Comparison of ENCODE assay signal across 8 cellular contexts in genomic region chr9:129028192-129028966, GRCh38. TPM values are rescaled to one million over a fixed set of nuclear protein-coding genes. Genes with fewer than 3 reads are reported as not detected.
DNase-seq lines count a peak whose midpoint lies in the region; ATAC-seq and TF ChIP-seq lines count a peak whose summit lies in the region.

Gene SH3GLB2 (minus strand): TSS chr9:129028331. CDS start chr9:129028154, 177 bp downstream.

- peak within 1 kb of the TSS; percentile 86 for H3K27ac Mint-ChIP-seq in activated CD4-positive, alpha-beta T cell treated with anti-CD3 and anti-CD28 coated beads, Interleukin-2, amount 10 ng/mL, durations not matched to agents 7 days and 5 days

- no peaks in the 10 kb centered on the region for H3K36me3 Mint-ChIP-seq in activated CD4-positive, alpha-beta T cell treated with anti-CD3 and anti-CD28 coated beads, Interleukin-2, amount 10 ng/mL, durations not matched to agents 7 days and 5 days (ENCODE audit: low read depth)

- peak within 1 kb of the TSS; percentile 85 for H3K4me3 Mint-ChIP-seq in activated CD4-positive, alpha-beta T cell treated with anti-CD3 and anti-CD28 coated beads, Interleukin-2, amount 10 ng/mL, durations not matched to agents 7 days and 5 days

- intact Hi-C loops in left lung (cut with DNase I): no loop called here

- H3K36me3 ChIP-seq in BE2C (no peaks in the 10 kb centered on the region), left lung (no peaks in the 10 kb centered on the region)

- H3K9me3 ChIP-seq in BE2C (no peaks in the 10 kb centered on the region), left lung (no peaks in the 10 kb centered on the region)

- peaks cover 9% of the 10 kb centered on the region for H3K4me1 ChIP-seq in BE2C
- H3K4me1 ChIP-seq in left lung: peaks cover 14 to 34% of the 10 kb centered on the region in 2 donors

- TF ChIP-seq POLR2A in GM19193 (IDR thresholded peaks at IDR 0.05; ENCODE audit: extremely low read depth, insufficient read depth, insufficient read length): peak; percentile 53

- no peaks in the 10 kb centered on the region for H3K9me3 Mint-ChIP-seq in activated CD4-positive, alpha-beta T cell treated with anti-CD3 and anti-CD28 coated beads, Interleukin-2, amount 10 ng/mL, durations not matched to agents 7 days and 5 days

- DNase-seq in BE2C (peak; percentile 98), NCI-H524 treated with DMSO at 0.1 percent for 48 hours (lab: John Stamatoyannopoulos, UW) (peak; percentile 64), coronary artery (ENCODE audit: low spot score) (peak; percentile 97), left lung (peak; percentile 98 to 100)
- DNase-seq in activated CD4-positive, alpha-beta T cell treated with anti-CD3 and anti-CD28 coated beads, Interleukin-2, amount 10 ng/mL, durations not matched to agents 7 days and 5 days: peak; percentile 93
- DNase-seq in stimulated activated CD4-positive, alpha-beta T cell treated with anti-CD3 and anti-CD28 coated beads, Interleukin-2, amount 100 ng/mL, for 4 hours (ENCODE audit: low read depth): peak; percentile 92

- H3K27me3 ChIP-seq in BE2C (no peaks in the 10 kb centered on the region), left lung (no peaks in the 10 kb centered on the region)

- no peaks in the 10 kb centered on the region for H3K27me3 Mint-ChIP-seq in activated CD4-positive, alpha-beta T cell treated with anti-CD3 and anti-CD28 coated beads, Interleukin-2, amount 10 ng/mL, durations not matched to agents 7 days and 5 days

- CTCF ChIA-PET in activated CD4-positive, alpha-beta T cell treated with anti-CD3 and anti-CD28 coated beads, Interleukin-2, amount 10 ng/mL, durations not matched to agents 7 days and 5 days (lab: Charles Lee): interaction anchor here (0.6 to 1.1 kb wide), 3 partner anchors 10 to 40 kb away, joined by 3 to 7 read pairs (median 3); no protein-coding TSS in a partner anchor

- POLR2A ChIA-PET in activated CD4-positive, alpha-beta T cell treated with anti-CD3 and anti-CD28 coated beads, Interleukin-2, amount 10 ng/mL, durations not matched to agents 7 days and 5 days (lab: Charles Lee): interaction anchor here (0.6 to 0.9 kb wide), 2 partner anchors 52 to 457 kb away, joined by 3 to 4 read pairs; no protein-coding TSS in a partner anchor

- H3K4me1 Mint-ChIP-seq in activated CD4-positive, alpha-beta T cell treated with anti-CD3 and anti-CD28 coated beads, Interleukin-2, amount 10 ng/mL, durations not matched to agents 7 days and 5 days: peaks cover 29% of the 10 kb centered on the region

- ATAC-seq in HG03442 (IDR thresholded peaks at IDR 0.05; ENCODE audit: unreplicated experiment) (peak; percentile 71), left lung (peak; percentile 97)

- peak within 1 kb of the TSS; percentile 70 to 91 for H3K27ac ChIP-seq in coronary artery
- peak within 1 kb of the TSS in 1 of 2 donors; percentile 63 for H3K27ac ChIP-seq in left lung

- H3K4me3 ChIP-seq in BE2C (ENCODE audit: low read depth, low read length) (peak within 1 kb of the TSS; percentile 77), coronary artery (peak within 1 kb of the TSS; percentile 100), left lung (peak within 1 kb of the TSS; percentile 69 to 87)

- TF ChIP-seq CTCF in BE2C (IDR thresholded peaks at IDR 0.05; ENCODE audit: low read depth, low read length): peak; percentile 82
- TF ChIP-seq CTCF in coronary artery (IDR thresholded peaks at IDR 0.05): peak; percentile 88
- TF ChIP-seq CTCF in left lung (IDR thresholded peaks at IDR 0.05): peak; percentile 81 to 87

RNA-seq across cellular contexts. Expression of gene SH3GLB2, which starts in this region (rescaled TPM):
- 114 TPM for polyA plus RNA-seq in BE2C (2012; ENCODE audit: insufficient read depth, insufficient read length, low read depth)
- 100 to 1,000 TPM; 111 to 124 TPM for total RNA-seq in activated CD4-positive, alpha-beta T cell treated with anti-CD3 and anti-CD28 coated beads, Interleukin-2, amount 10 ng/mL, durations not matched to agents 7 days and 5 days
- total RNA-seq in left lung: 10 to 100 TPM; 63.7 to 64.7 TPM
